Comparison of ENCODE assay signal across 12 cellular contexts in the genomic region with DNA sequence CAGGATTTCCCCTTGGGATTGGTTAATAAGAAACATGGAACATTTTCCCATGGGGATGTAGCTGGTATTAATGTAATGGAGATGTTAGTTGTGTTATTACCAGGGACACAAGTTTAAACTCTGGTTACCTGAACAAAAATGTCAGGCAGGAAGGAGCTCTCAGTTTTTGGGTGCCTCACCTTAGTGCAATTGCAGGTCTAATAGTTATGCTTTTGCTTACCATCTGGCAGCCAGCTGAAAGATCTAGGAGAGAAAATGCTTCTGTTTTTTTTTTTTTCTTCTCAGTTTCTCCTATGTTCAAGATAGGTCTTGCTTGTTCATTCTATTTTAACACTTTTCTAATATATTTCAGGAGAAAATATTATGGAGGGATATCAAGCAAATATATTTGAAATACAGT. TPM values are rescaled to one million over a fixed set of nuclear protein-coding genes. Genes with fewer than 3 reads are reported as not detected.
DNase-seq lines count a peak whose midpoint lies in the region; ATAC-seq, FAIRE-seq and TF ChIP-seq lines count a peak whose summit lies in the region.
"Had no signal": no experiment of that assay in that cellular context is flagged by ENCODE, and none has a peak within 500 bp of the region (broad histone marks: within the 10 kb centered on the region; RNA-seq: fewer than 3 reads in every experiment).

No MANE protein-coding gene starts in this region.

- FAIRE-seq in GM18507 (lab: Jason Lieb, UNC) (peak; percentile 74), GM19239 (lab: Jason Lieb, UNC) (no peak)

- peak; percentile 49 for TF ChIP-seq POLR2A in Raji (IDR thresholded peaks at IDR 0.05; ENCODE audit: insufficient read depth, low read depth, low read length)

- H3K36me3 Mint-ChIP-seq in naive B cell: no peaks in the 10 kb centered on the region

- H3K27me3 Mint-ChIP-seq in naive B cell: no peaks in the 10 kb centered on the region

- DNase-seq in DMS 273 (lab: John Stamatoyannopoulos, UW; ENCODE audit: unreplicated experiment) (peak; percentile 21), DMS 273 treated with DMSO at 0.1 percent for 48 hours (lab: John Stamatoyannopoulos, UW) (no peak), GM18507 (ENCODE audit: extremely low spot score, insufficient read length, low read depth) (no peak), naive B cell (no peak), GM19239 (ENCODE audit: insufficient read length, low spot score) (no peak)
- DNase-seq: body of pancreas, mammary epithelial cell, NCI-H774, occipital lobe had no signal

- H3K27ac Mint-ChIP-seq in naive B cell: peak overlapping the region; percentile 69 to 97 (median 94)

- H3K9me3 Mint-ChIP-seq in naive B cell: no peaks in the 10 kb centered on the region

- H3K4me1 Mint-ChIP-seq in naive B cell: peaks cover 41 to 72% (median 59%) of the 10 kb centered on the region in 3 donors

- peak overlapping the region; percentile 76 to 94 (median 90) for H3K4me3 Mint-ChIP-seq in naive B cell

- ATAC-seq in naive B cell (ENCODE audit: low read depth in 2 of 2): no peak
- ATAC-seq in GM21786 (IDR thresholded peaks at IDR 0.05; ENCODE audit: unreplicated experiment): no peak
- no peak for ATAC-seq in HG03139 (IDR thresholded peaks at IDR 0.05; ENCODE audit: unreplicated experiment)
- ATAC-seq: body of pancreas had no signal

RNA-seq across cellular contexts. Expression of gene UBE2J1, which starts 4.1 kb away (rescaled TPM):
- 100 to 1,000 TPM in 4 of 6 donors, 10 to 100 TPM in 2; 84.4 to 147 (median 112) TPM for polyA plus RNA-seq in naive B cell (ENCODE audit: low read depth in 6 of 6)

RNA-seq across cellular contexts. Expression of gene GABRR2, which starts 41.5 kb away (rescaled TPM):
- polyA plus RNA-seq in naive B cell (ENCODE audit: low read depth in 6 of 6): under 1 TPM in 1 of 6 donors, not detected in 5; 0.49 TPM
- polyA plus RNA-seq: mammary epithelial cell had no signal

RNA-seq across cellular contexts. Expression of gene RRAGD, which starts 55.4 kb away (rescaled TPM):
- under 1 TPM; 0.21 to 0.68 (median 0.55) TPM for polyA plus RNA-seq in naive B cell (ENCODE audit: low read depth in 6 of 6)
